Comparison of ENCODE assay signal across 7 cellular contexts in genomic region chr5:161001142-161001541, GRCh38.
DNase-seq lines count a peak whose midpoint lies in the region; ATAC-seq, FAIRE-seq and TF ChIP-seq lines count a peak whose summit lies in the region.
"Not testable (repeated sequence)": the region's sequence is repeated elsewhere in the genome, so short reads cannot be mapped to it uniquely, and the experiment has no call there.

No MANE protein-coding gene starts in this region.

- CTCF ChIA-PET in GM12878 (lab: Yijun Ruan, JAX), result not testable (repeated sequence)

- H3K27me3 ChIP-seq in GM12878 (replicated peaks in 1 of 2; ENCODE audit: control insufficient read depth in 2 of 2, insufficient read depth in 2 of 2, low read length in 1 of 2), result not testable (repeated sequence)

- RAD21 ChIA-PET in GM12878 (lab: Charles Lee; ENCODE audit: unreplicated experiment), result not testable (repeated sequence)

- not testable (repeated sequence) for FAIRE-seq in GM12878 (lab: Jason Lieb, UNC)

- POLR2A ChIA-PET in GM12878 (lab: Charles Lee), result not testable (repeated sequence)

- not testable (repeated sequence) for TF ChIP-seq POLR2A in GM12878 (IDR thresholded peaks at IDR 0.05; ENCODE audit: low read depth, low read length)

- not testable (repeated sequence) for DNase-seq in GM12878 (ENCODE audit: low read depth, low spot score)

- 61% methylated on average over 1 of the region's 1 CpG for WGBS in GM12878 (ENCODE audit: insufficient coverage, insufficient replicate concordance, low lambda C conversion rate, missing lambda C conversion rate)

- not testable (repeated sequence) for TF ChIP-seq EP300 in GM12878 (IDR thresholded peaks at IDR 0.05; ENCODE audit: borderline replicate concordance in 1 of 2, control insufficient read depth in 1 of 2, low read depth in 2 of 2, low read length in 2 of 2)

- not testable (repeated sequence) for H3K4me3 ChIP-seq in GM12878

- not testable (repeated sequence) for H3K9ac ChIP-seq in GM12878 (ENCODE audit: control insufficient read depth, insufficient read depth, low read length)

- peak; percentile 17 for ATAC-seq in GM18508 (IDR thresholded peaks at IDR 0.05; ENCODE audit: insufficient read depth, unreplicated experiment)
- peak; percentile 75 for ATAC-seq in GM18868 (IDR thresholded peaks at IDR 0.05; ENCODE audit: unreplicated experiment)
- ATAC-seq in GM19452 (IDR thresholded peaks at IDR 0.05; ENCODE audit: unreplicated experiment), result peak; percentile 48
- ATAC-seq in GM21619 (IDR thresholded peaks at IDR 0.05; ENCODE audit: unreplicated experiment), result peak; percentile 57
- peak; percentile 68 for ATAC-seq in HG02885 (IDR thresholded peaks at IDR 0.05; ENCODE audit: poor library complexity, unreplicated experiment)
- peak; percentile 41 for ATAC-seq in HG03378 (IDR thresholded peaks at IDR 0.05; ENCODE audit: unreplicated experiment)
- ATAC-seq in GM12878, result peak; percentile 73

- H3K4me2 ChIP-seq in GM12878 (ENCODE audit: control insufficient read depth, insufficient read depth), result not testable (repeated sequence)

- SMC1A ChIA-PET in GM12878 (lab: Charles Lee; ENCODE audit: uncharacterized antibody, unreplicated experiment), result interaction anchor here (0.6 kb wide), 1 partner anchor 1416 kb away, joined by 3 read pairs; no protein-coding TSS in a partner anchor

- not testable (repeated sequence) for H3K27ac ChIP-seq in GM12878 (ENCODE audit: control insufficient read depth, insufficient read depth)

- BruUV-seq in GM12878 (replicated peaks; lab: Mats Ljungman, UMichigan), result not testable (repeated sequence)

- not testable (repeated sequence) for H2AFZ ChIP-seq in GM12878 (ENCODE audit: control insufficient read depth, low read depth, low read length)

- H3K9me3 ChIP-seq in GM12878 (replicated peaks; ENCODE audit: control insufficient read depth, insufficient read depth, low read length), result not testable (repeated sequence)

- H3K4me1 ChIP-seq in GM12878 (ENCODE audit: control insufficient read depth, insufficient read depth, low read length), result not testable (repeated sequence)

- TF ChIP-seq CTCF in GM12878 (IDR thresholded peaks at IDR 0.05 in 2 of 3, conservative IDR thresholded peaks at IDR 0.05 in 1 of 3; ENCODE audit: control insufficient read depth in 2 of 3, extremely low read depth in 1 of 3, insufficient read depth in 1 of 3, low read depth in 3 of 3, low read length in 3 of 3), result not testable (repeated sequence)

- in situ Hi-C loops in GM12878 (cut with MboI), result not testable (repeated sequence)

- not testable (repeated sequence) for TF ChIP-seq RAD21 in GM12878 (IDR thresholded peaks at IDR 0.05; ENCODE audit: insufficient read depth, low read depth, low read length)

- intact Hi-C loops in GM12878 (cut with micrococcal nuclease; ENCODE audit: unreplicated experiment), result not testable (repeated sequence)

- not testable (repeated sequence) for H4K20me1 ChIP-seq in GM12878 (ENCODE audit: control insufficient read depth, insufficient read depth)

- not testable (repeated sequence) for H3K36me3 ChIP-seq in GM12878 (ENCODE audit: control insufficient read depth in 2 of 2, insufficient read depth in 2 of 2, low read length in 1 of 2)

- H3K79me2 ChIP-seq in GM12878 (ENCODE audit: control insufficient read depth, insufficient read depth, low read length), result not testable (repeated sequence)

TF ChIP-seq in GM12878, 131 proteins besides CTCF, POLR2A, EP300 and RAD21:
- TF ChIP-seq SPI1 (IDR thresholded peaks at IDR 0.05; ENCODE audit: borderline replicate concordance, insufficient read depth, low read depth, low read length) (peak; percentile 44; the same call in 1 of the 2 replicates), MTA2 (IDR thresholded peaks at IDR 0.05; ENCODE audit: low read depth) (peak; percentile 21; the same call in 1 of the 2 replicates)

Comparison
In these comparisons a context has a peak if more than half of its experiments do, and no peak if none do; other contexts are left out.
1. ATAC-seq: peak in every context shown above with its lines; median percentile 75 in GM18868; 73 in GM12878; 68 in HG02885; 57 in GM21619; 48 in GM19452; 41 in HG03378; 17 in GM18508.